1 cellular context compared by ENCODE assay signal in genomic region chr16:70682239-70683145, GRCh38.
TF ChIP-seq lines count a peak whose summit lies in the region.

No MANE protein-coding gene starts in this region.

TF ChIP-seq in HepG2, 621 proteins besides CTCF, POLR2A, EP300 and RAD21 (continued from another document):
- TF ChIP-seq SP2 (CRISPR knock-in tag; IDR thresholded peaks at IDR 0.05) (0 out of 2 replicates have a peak, but pooled peaks have one; percentile 25), ZKSCAN1 (IDR thresholded peaks at IDR 0.05; ENCODE audit: low read length) (0 out of 2 replicates have a peak, but pooled peaks have one; percentile 18)
